4 cellular contexts compared by ENCODE assay signal in genomic region chr2:13699939-13700338, GRCh38.
A peak's percentile ranks its signal among the peaks of the same experiment; 100 is the strongest.
DNase-seq lines count a peak whose midpoint lies in the region; ATAC-seq, FAIRE-seq and TF ChIP-seq lines count a peak whose summit lies in the region.
"Not testable (repeated sequence)": the region's sequence is repeated elsewhere in the genome, so short reads cannot be mapped to it uniquely, and the experiment has no call there.

No MANE protein-coding gene starts in this region.

- in situ Hi-C loops in GM12878 (cut with MboI) = not testable (repeated sequence)

- not testable (repeated sequence) for TF ChIP-seq EP300 in GM12878 (IDR thresholded peaks at IDR 0.05; ENCODE audit: borderline replicate concordance in 1 of 2, control insufficient read depth in 1 of 2, low read depth in 2 of 2, low read length in 2 of 2)

- H3K4me2 ChIP-seq in GM12878 (ENCODE audit: control insufficient read depth, insufficient read depth) = not testable (repeated sequence)

- POLR2A ChIA-PET in GM12878 (lab: Charles Lee) = not testable (repeated sequence)

- not testable (repeated sequence) for H3K79me2 ChIP-seq in GM12878 (ENCODE audit: control insufficient read depth, insufficient read depth, low read length)

- intact Hi-C loops in GM12878 (cut with micrococcal nuclease; ENCODE audit: unreplicated experiment) = not testable (repeated sequence)

- not testable (repeated sequence) for BruUV-seq in GM12878 (replicated peaks; lab: Mats Ljungman, UMichigan)

- not testable (repeated sequence) for H3K27ac ChIP-seq in GM12878 (ENCODE audit: control insufficient read depth, insufficient read depth)

- not testable (repeated sequence) for TF ChIP-seq CTCF in GM12878 (IDR thresholded peaks at IDR 0.05 in 2 of 3, conservative IDR thresholded peaks at IDR 0.05 in 1 of 3; ENCODE audit: control insufficient read depth in 2 of 3, extremely low read depth in 1 of 3, insufficient read depth in 1 of 3, low read depth in 3 of 3, low read length in 3 of 3)

- WGBS in GM12878 (ENCODE audit: insufficient coverage, insufficient replicate concordance, low lambda C conversion rate, missing lambda C conversion rate) = 42% methylated on average over 4 of the region's 4 CpGs

- H3K4me1 ChIP-seq in GM12878 (ENCODE audit: control insufficient read depth, insufficient read depth, low read length) = not testable (repeated sequence)

- H3K9ac ChIP-seq in GM12878 (ENCODE audit: control insufficient read depth, insufficient read depth, low read length) = not testable (repeated sequence)

- SMC1A ChIA-PET in GM12878 (lab: Charles Lee; ENCODE audit: uncharacterized antibody, unreplicated experiment) = interaction anchor here (0.8 kb wide), 1 partner anchor 12 kb away, joined by 3 read pairs; no protein-coding TSS in a partner anchor

- not testable (repeated sequence) for TF ChIP-seq POLR2A in GM12878 (IDR thresholded peaks at IDR 0.05; ENCODE audit: low read depth, low read length)

- not testable (repeated sequence) for H2AFZ ChIP-seq in GM12878 (ENCODE audit: control insufficient read depth, low read depth, low read length)

- RAD21 ChIA-PET in GM12878 (lab: Charles Lee; ENCODE audit: unreplicated experiment) = not testable (repeated sequence)

- FAIRE-seq in GM12878 (lab: Jason Lieb, UNC) = not testable (repeated sequence)

- not testable (repeated sequence) for H4K20me1 ChIP-seq in GM12878 (ENCODE audit: control insufficient read depth, insufficient read depth)

- CTCF ChIA-PET in GM12878 (lab: Yijun Ruan, JAX) = not testable (repeated sequence)

- DNase-seq in NAMALWA (ENCODE audit: low spot score) = peak; percentile 6
- DNase-seq in GM12878 (ENCODE audit: low read depth, low spot score) = not testable (repeated sequence)

- not testable (repeated sequence) for H3K36me3 ChIP-seq in GM12878 (ENCODE audit: control insufficient read depth in 2 of 2, insufficient read depth in 2 of 2, low read length in 1 of 2)

- peak; percentile 55 for ATAC-seq in GM18868 (IDR thresholded peaks at IDR 0.05; ENCODE audit: unreplicated experiment)
- peak; percentile 53 for ATAC-seq in HG02610 (IDR thresholded peaks at IDR 0.05; ENCODE audit: unreplicated experiment)
- not testable (repeated sequence) for ATAC-seq in GM12878

- H3K4me3 ChIP-seq in GM12878 = not testable (repeated sequence)

- H3K27me3 ChIP-seq in GM12878 (replicated peaks in 1 of 2; ENCODE audit: control insufficient read depth in 2 of 2, insufficient read depth in 2 of 2, low read length in 1 of 2) = not testable (repeated sequence)

- not testable (repeated sequence) for H3K9me3 ChIP-seq in GM12878 (replicated peaks; ENCODE audit: control insufficient read depth, insufficient read depth, low read length)

- TF ChIP-seq RAD21 in GM12878 (IDR thresholded peaks at IDR 0.05; ENCODE audit: insufficient read depth, low read depth, low read length) = not testable (repeated sequence)

TF ChIP-seq in GM12878, 131 proteins besides CTCF, POLR2A, EP300 and RAD21:
- TF ChIP-seq, protein P1, sequence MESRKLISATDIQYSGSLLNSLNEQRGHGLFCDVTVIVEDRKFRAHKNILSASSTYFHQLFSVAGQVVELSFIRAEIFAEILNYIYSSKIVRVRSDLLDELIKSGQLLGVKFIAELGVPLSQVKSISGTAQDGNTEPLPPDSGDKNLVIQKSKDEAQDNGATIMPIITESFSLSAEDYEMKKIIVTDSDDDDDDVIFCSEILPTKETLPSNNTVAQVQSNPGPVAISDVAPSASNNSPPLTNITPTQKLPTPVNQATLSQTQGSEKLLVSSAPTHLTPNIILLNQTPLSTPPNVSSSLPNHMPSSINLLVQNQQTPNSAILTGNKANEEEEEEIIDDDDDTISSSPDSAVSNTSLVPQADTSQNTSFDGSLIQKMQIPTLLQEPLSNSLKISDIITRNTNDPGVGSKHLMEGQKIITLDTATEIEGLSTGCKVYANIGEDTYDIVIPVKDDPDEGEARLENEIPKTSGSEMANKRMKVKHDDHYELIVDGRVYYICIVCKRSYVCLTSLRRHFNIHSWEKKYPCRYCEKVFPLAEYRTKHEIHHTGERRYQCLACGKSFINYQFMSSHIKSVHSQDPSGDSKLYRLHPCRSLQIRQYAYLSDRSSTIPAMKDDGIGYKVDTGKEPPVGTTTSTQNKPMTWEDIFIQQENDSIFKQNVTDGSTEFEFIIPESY (IDR thresholded peaks at IDR 0.05) = peak; percentile 71; the same call in 1 of the 2 replicates
- TF ChIP-seq IKZF2 (IDR thresholded peaks at IDR 0.05) = 0 out of 4 replicates have a peak, but pooled peaks of 1 of the 2 experiments have one; percentile 23
TF ChIP-seq in GM12878: peak in this region for 2; not testable (repeated sequence) for 129.
